8 cellular contexts compared by ENCODE assay signal in genomic region chr4:57190651-57191481, GRCh38.
DNase-seq lines count a peak whose midpoint lies in the region; ATAC-seq and TF ChIP-seq lines count a peak whose summit lies in the region.

No MANE protein-coding gene starts in this region.

- no peak for TF ChIP-seq POLR2A in upper lobe of left lung (IDR thresholded peaks at IDR 0.05)

- 59 to 63% methylated on average over 9 to 11 of the region's 11 CpGs for WGBS in upper lobe of left lung, 2 donors

- H3K36me3 ChIP-seq in SK-N-MC (ENCODE audit: insufficient read depth, low read length) (no peaks in the 10 kb centered on the region), upper lobe of left lung (no peaks in the 10 kb centered on the region)

- H3K9me3 ChIP-seq in SK-N-MC (ENCODE audit: low read depth, low read length) (no peaks in the 10 kb centered on the region), upper lobe of left lung (no peaks in the 10 kb centered on the region)

- TF ChIP-seq EP300 in upper lobe of left lung (IDR thresholded peaks at IDR 0.05), result no peak

- peak; percentile 57 for ATAC-seq in HG02981 (IDR thresholded peaks at IDR 0.05; ENCODE audit: unreplicated experiment)
- peak in 1 of 2 donors; percentile 42 for ATAC-seq in upper lobe of left lung (ENCODE audit: low FRiP score in 2 of 2)
- no peak for ATAC-seq in HG03571 (IDR thresholded peaks at IDR 0.05; ENCODE audit: unreplicated experiment)

- H3K27ac ChIP-seq in SK-N-MC (no peak overlapping the region; the same call in 1 of the 2 replicates), upper lobe of left lung (no peak overlapping the region)

- H3K9ac ChIP-seq in SK-N-MC (ENCODE audit: insufficient read length), result no peak overlapping the region

- H3K27me3 ChIP-seq in upper lobe of left lung, result no peaks in the 10 kb centered on the region

- peak; percentile 40 for DNase-seq in stimulated activated CD4-positive, alpha-beta T cell treated with anti-CD3 and anti-CD28 coated beads, Interleukin-15, amount 100 ng/mL, for 24 hours
- no peak for DNase-seq in stimulated activated CD4-positive, alpha-beta T cell treated with anti-CD3 and anti-CD28 coated beads, Interleukin-1b, Interleukin-23, amount 100 ng/mL, for 48 hours
- peak; percentile 37 for DNase-seq in SK-N-MC (ENCODE audit: low read depth, low spot score)
- peak; percentile 24 for DNase-seq in germinal center (ENCODE audit: low spot score)
- DNase-seq in upper lobe of left lung, result no peak
- no peak for DNase-seq in HPDE6-E6E7 (ENCODE audit: extremely low spot score)

- TF ChIP-seq CTCF in upper lobe of left lung (IDR thresholded peaks at IDR 0.05), result peak in 4 of 6 experiments; percentile 14 to 37 (median 32)

- H3K4me1 ChIP-seq in upper lobe of left lung, result no peaks in the 10 kb centered on the region

- no peak overlapping the region for H3K4me3 ChIP-seq in SK-N-MC
- no peak overlapping the region for H3K4me3 ChIP-seq in upper lobe of left lung

Comparison
In these comparisons a context has a peak if more than half of its experiments do, and no peak if none do; other contexts are left out.
1. DNase-seq: peak in stimulated activated CD4-positive, alpha-beta T cell treated with anti-CD3 and anti-CD28 coated beads, Interleukin-15, amount 100 ng/mL, for 24 hours (single experiment), SK-N-MC (single experiment) and germinal center (single experiment); none in stimulated activated CD4-positive, alpha-beta T cell treated with anti-CD3 and anti-CD28 coated beads, Interleukin-1b, Interleukin-23, amount 100 ng/mL, for 48 hours (single experiment), upper lobe of left lung (0 of 2) and HPDE6-E6E7 (single experiment).